Comparison of ENCODE assay signal across 7 cellular contexts in genomic region chrX:69369999-69370398, GRCh38.
"Had no signal": no experiment of that assay in that cellular context is flagged by ENCODE, and none has a peak within 500 bp of the region (broad histone marks: within the 10 kb centered on the region; RNA-seq: fewer than 3 reads in every experiment).

No MANE protein-coding gene starts in this region.

- H3K27ac Mint-ChIP-seq: GM23338, H9 had no signal

- H3K4me1 Mint-ChIP-seq: GM23338, H9, IgD-negative memory B cell had no signal

- H3K4me3 Mint-ChIP-seq: GM23338, H9, IgD-negative memory B cell had no signal

- H3K4me2 ChIP-seq: GM23338 had no signal

- H3K27ac ChIP-seq: HL-60 had no signal

- H3K4me3 ChIP-seq: GM23338 had no signal

- H2AFZ ChIP-seq: GM23338 had no signal

- ATAC-seq: GM23338, HepG2 had no signal

- H3K9me3 Mint-ChIP-seq: GM23338, IgD-negative memory B cell had no signal

- DNase-seq: H9, HCEC 1CT, KBM-7 had no signal

- H3K36me3 Mint-ChIP-seq: IgD-negative memory B cell had no signal
